In genomic region chr4:23061431-23061830, GRCh38 we compare ENCODE assay signal across 27 cellular contexts.
"Had no signal": no experiment of that assay in that cellular context is flagged by ENCODE, and none has a peak within 500 bp of the region (broad histone marks: within the 10 kb centered on the region; RNA-seq: fewer than 3 reads in every experiment).

No MANE protein-coding gene starts in this region.

- H3K36me3 ChIP-seq: ascending aorta, cardiac muscle cell, Peyer's patch had no signal

- H3K4me3 ChIP-seq: ascending aorta, cardiac muscle cell, K562, Peyer's patch had no signal

- ATAC-seq: activated CD4-positive, alpha-beta T cell treated with anti-CD3 and anti-CD28 coated beads for 36 hours; activated CD4-positive, CD25-positive, alpha-beta regulatory T cell treated with anti-CD3 and anti-CD28 coated beads, Interleukin-2, amount 50 U/mL, for 24 hours; activated CD8-positive, alpha-beta T cell treated with anti-CD3 and anti-CD28 coated beads, Interleukin-2, amount 10 ng/mL, durations not matched to agents 7 days and 5 days; K562; SK-N-SH treated with all-trans-retinoic acid at 6 μM for 48 hours; T-cell; T-helper 17 cell; WTC11 had no signal

- H3K4me1 ChIP-seq: ascending aorta, Peyer's patch had no signal

- H3K9me3 ChIP-seq: ascending aorta, Peyer's patch had no signal

- H3K27me3 ChIP-seq: ascending aorta, cardiac muscle cell, Peyer's patch had no signal

- H3K27ac ChIP-seq: ascending aorta, cardiac muscle cell, Peyer's patch had no signal

- FAIRE-seq: K562 had no signal

- DNase-seq: activated CD4-positive, alpha-beta T cell treated with anti-CD3 and anti-CD28 coated beads for 36 hours; activated CD4-positive, alpha-beta T cell treated with anti-CD3 and anti-CD28 coated beads, Interleukin-2, amount 10 ng/mL, durations not matched to agents 7 days and 5 days; activated CD4-positive, alpha-beta T cell treated with anti-CD3 and anti-CD28 coated beads, Interleukin-2, amount 50 U/mL, for 48 hours; activated CD8-positive, alpha-beta T cell treated with anti-CD3 and anti-CD28 coated beads, Interleukin-2, amount 10 ng/mL, durations not matched to agents 7 days and 5 days; activated gamma-delta T cell; activated naive CD4-positive, alpha-beta T cell treated with Interleukin-2 at 50 U/mL for 16 hours; activated naive CD8-positive, alpha-beta T cell treated with anti-CD3 and anti-CD28 coated beads, Interleukin-2, amount 10 ng/mL, durations not matched to agents 7 days and 5 days; activated T-cell treated with anti-CD3 and anti-CD28 coated beads, Interleukin-2, amount 50 U/mL, for 24 hours; amygdala; NCI-H1105; NCI-H1417 treated with DMSO at 0.1 percent for 48 hours; NCI-H187 treated with DMSO at 0.1 percent for 48 hours; NCI-H2081; NCI-H510A; NCI-H526; NCI-H748 treated with DMSO at 0.1 percent for 48 hours; RPMI8226; SIG-M5; T-cell; T-helper 17 cell had no signal
